Comparison of ENCODE assay signal across 8 cellular contexts in genomic region chr11:819129-819931, GRCh38. TPM values are rescaled to one million over a fixed set of nuclear protein-coding genes. Genes with fewer than 3 reads are reported as not detected.
DNase-seq lines count a peak whose midpoint lies in the region; ATAC-seq, FAIRE-seq and TF ChIP-seq lines count a peak whose summit lies in the region.

No MANE protein-coding gene starts in this region.

- DNase-seq in GM12891 (ENCODE audit: insufficient read length, low spot score): peak; percentile 89
- DNase-seq in NCI-H128 (lab: John Stamatoyannopoulos, UW; ENCODE audit: unreplicated experiment): peak; percentile 66
- peak; percentile 84 to 94 (median 90) for DNase-seq in T-helper 2 cell
- DNase-seq in amygdala (lab: John Stamatoyannopoulos, UW): peak; percentile 22 to 94 (median 82)
- DNase-seq in right cardiac atrium: peak; percentile 94 to 98 (median 97)
- peak; percentile 90 for DNase-seq in putamen (ENCODE audit: low spot score)
- DNase-seq in uterus: peak; percentile 90 to 92

- ATAC-seq in HG02623 (IDR thresholded peaks at IDR 0.05; ENCODE audit: unreplicated experiment): peak; percentile 63
- ATAC-seq in right cardiac atrium: peak; percentile 83 to 89

- H3K9me3 ChIP-seq in right cardiac atrium (ENCODE audit: control insufficient read depth, low read length) (no peaks in the 10 kb centered on the region), uterus (no peaks in the 10 kb centered on the region)

- no peaks in the 10 kb centered on the region for H3K27me3 ChIP-seq in right cardiac atrium (ENCODE audit: control insufficient read depth, insufficient read depth)
- H3K27me3 ChIP-seq in uterus: no peaks in the 10 kb centered on the region

- intact Hi-C loops in right cardiac atrium (cut with DNase I) (no loop called here), uterus (cut with DNase I; ENCODE audit: low total_unique reads) (no loop called here)

- peaks cover 7% of the 10 kb centered on the region for H3K4me1 ChIP-seq in right cardiac atrium (ENCODE audit: control insufficient read depth, insufficient read depth, low read length)
- peaks cover 0 to 21% of the 10 kb centered on the region in 2 donors for H3K4me1 ChIP-seq in uterus

- under 1% methylated on average over 96 of the region's 96 CpGs for WGBS in right cardiac atrium

- TF ChIP-seq CTCF in uterus (IDR thresholded peaks at IDR 0.05): peak in 3 of 4 experiments; percentile 17 to 29 (median 27)

- H3K36me3 ChIP-seq in uterus: no peaks in the 10 kb centered on the region

- peak overlapping the region; percentile 97 for H3K27ac ChIP-seq in right cardiac atrium (ENCODE audit: low read length)
- H3K27ac ChIP-seq in uterus: peak overlapping the region; percentile 85 to 98

- peak; percentile 43; the same call in 1 of the 2 replicates for TF ChIP-seq POLR2A in GM12891 (IDR thresholded peaks at IDR 0.05; ENCODE audit: low read depth, low read length)
- TF ChIP-seq POLR2A in uterus (IDR thresholded peaks at IDR 0.05): peak; percentile 65 to 87

- H3K4me3 ChIP-seq in right cardiac atrium (ENCODE audit: low read length) (peak overlapping the region; percentile 92), uterus (peak overlapping the region; percentile 46 to 99)

- peak; percentile 97 for FAIRE-seq in GM12891 (lab: Jason Lieb, UNC)

TF ChIP-seq in GM12891, 5 proteins besides CTCF, POLR2A, EP300 and RAD21:
- no peak for TF ChIP-seq POU2F2 (IDR thresholded peaks at IDR 0.05; ENCODE audit: low read depth, low read length)
- TF ChIP-seq SPI1 (IDR thresholded peaks at IDR 0.05; ENCODE audit: low read depth, low read length): no peak
- peak; percentile 59; the same call in 1 of the 2 replicates for TF ChIP-seq POLR2AphosphoS5 (IDR thresholded peaks at IDR 0.05; ENCODE audit: low read depth, low read length)
- peak; percentile 24; the same call in 1 of the 2 replicates for TF ChIP-seq TAF1 (IDR thresholded peaks at IDR 0.05; ENCODE audit: low read depth, low read length)
- no peak for TF ChIP-seq PAX5 (IDR thresholded peaks at IDR 0.05; ENCODE audit: insufficient read depth, low read length, severe bottlenecking)

RNA-seq across cellular contexts. Expression of gene PNPLA2, which starts 0.6 kb away (rescaled TPM):
- 14.8 TPM for polyA plus RNA-seq in GM12891 (2012; ENCODE audit: low read depth, missing spikeins)
- total RNA-seq in right cardiac atrium (100 to 1,000 TPM; 145 to 193 (median 177) TPM), uterus (10 to 100 TPM; 16.9 to 96.2 (median 37.1) TPM)
- polyA plus RNA-seq in right cardiac atrium: 147 TPM

RNA-seq across cellular contexts. Expression of gene CRACR2B, which starts 8.4 kb away (rescaled TPM):
- polyA plus RNA-seq in GM12891 (2012; ENCODE audit: low read depth, missing spikeins): 3.6 TPM
- total RNA-seq in right cardiac atrium (10 to 100 TPM; 18.9 to 26.4 (median 21.0) TPM), uterus (10 to 100 TPM in 1 of 4 donors, 1 to 10 TPM in 2, under 1 TPM in 1; 0.77 to 15.5 (median 2.5) TPM)
- 42.6 TPM for polyA plus RNA-seq in right cardiac atrium

RNA-seq across cellular contexts. Expression of gene RPLP2, which starts 9.6 kb away (rescaled TPM):
- 4,539 TPM for polyA plus RNA-seq in GM12891 (2012; ENCODE audit: low read depth, missing spikeins)
- total RNA-seq in right cardiac atrium (1,000 to 10,000 TPM in 3 of 4 donors, 100 to 1,000 TPM in 1; 949 to 1,291 (median 1,094) TPM), uterus (1,000 to 10,000 TPM in 1 of 4 donors, 100 to 1,000 TPM in 3; 100 to 1,968 (median 496) TPM)
- 859 TPM for polyA plus RNA-seq in right cardiac atrium

RNA-seq across cellular contexts. Expression of gene CD151, which starts 13.4 kb away (rescaled TPM):
- 11.5 TPM for polyA plus RNA-seq in GM12891 (2012; ENCODE audit: low read depth, missing spikeins)
- 100 to 1,000 TPM; 406 to 517 (median 443) TPM for total RNA-seq in right cardiac atrium
- 671 TPM for polyA plus RNA-seq in right cardiac atrium
- total RNA-seq in uterus: 100 to 1,000 TPM in 3 of 4 donors, 10 to 100 TPM in 1; 76.8 to 382 (median 259) TPM

RNA-seq across cellular contexts. Expression of gene PIDD1, which starts 14.3 kb away (rescaled TPM):
- polyA plus RNA-seq in GM12891 (2012; ENCODE audit: low read depth, missing spikeins): 22.4 TPM
- 1 to 10 TPM; 5.6 to 9.6 (median 8.9) TPM for total RNA-seq in right cardiac atrium
- polyA plus RNA-seq in right cardiac atrium: 10.4 TPM
- total RNA-seq in uterus: 10 to 100 TPM in 2 of 4 donors, 1 to 10 TPM in 2; 1.3 to 20.2 (median 10.1) TPM

Comparison
In these comparisons a context has a peak if more than half of its experiments do, and no peak if none do; other contexts are left out.
1. Peak in every context shown above with its lines: DNase-seq, ATAC-seq, H3K4me3 ChIP-seq and H3K27ac ChIP-seq.